In the genomic region with DNA sequence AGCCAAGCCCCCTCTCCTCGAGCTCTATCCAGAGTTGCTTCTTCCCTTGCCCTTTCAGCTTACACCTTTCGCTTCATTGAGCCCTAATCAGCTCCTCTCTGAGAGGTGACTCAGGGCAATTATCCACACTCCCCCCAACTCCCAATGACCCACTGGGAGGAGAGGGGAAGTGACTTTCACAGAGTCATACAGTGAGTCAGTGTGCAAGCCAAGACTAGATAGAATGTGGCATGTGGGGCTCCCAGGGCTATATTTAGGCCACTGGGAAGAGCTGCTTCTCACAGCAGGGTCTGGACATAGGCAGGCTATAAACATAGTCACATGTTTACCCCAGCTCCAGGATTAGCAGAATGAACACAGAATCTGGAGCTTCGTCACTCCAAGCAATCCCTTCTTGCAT, we compare ENCODE assay signal across 10 cellular contexts. TPM values are rescaled to one million over a fixed set of nuclear protein-coding genes. Genes with fewer than 3 reads are reported as not detected.
DNase-seq lines count a peak whose midpoint lies in the region; ATAC-seq and TF ChIP-seq lines count a peak whose summit lies in the region.
"Had no signal": no experiment of that assay in that cellular context is flagged by ENCODE, and none has a peak within 500 bp of the region (broad histone marks: within the 10 kb centered on the region; RNA-seq: fewer than 3 reads in every experiment).

No MANE protein-coding gene starts in this region.

- H3K4me2 ChIP-seq in PC-3 (ENCODE audit: low read length) (peak overlapping the region; percentile 68), fibroblast of lung (ENCODE audit: extremely low read depth, insufficient read depth, low read length) (peak overlapping the region; percentile 28)

- in situ Hi-C loops in gastrocnemius medialis (cut with MboI; ENCODE audit: low sequenced_read_pairs in 4 of 4): no loop called here

- H2AFZ ChIP-seq in PC-3 (ENCODE audit: low read length): peak overlapping the region; percentile 27
- no peak overlapping the region for H2AFZ ChIP-seq in fibroblast of lung (ENCODE audit: low read length)
- H2AFZ ChIP-seq: parathyroid adenoma had no signal

- ATAC-seq in PC-3 (peak; percentile 92), gastrocnemius medialis (peak; percentile 92 to 94), GM21423 (IDR thresholded peaks at IDR 0.05; ENCODE audit: unreplicated experiment) (no peak)

- no peak for TF ChIP-seq CTCF in PC-3 (conservative IDR thresholded peaks at IDR 0.05; ENCODE audit: low read depth, low read length)
- no peak for TF ChIP-seq CTCF in fibroblast of lung (conservative IDR thresholded peaks at IDR 0.05 in 1 of 2, IDR thresholded peaks at IDR 0.05 in 1 of 2; ENCODE audit: low read depth in 1 of 2, low read length in 2 of 2)
- no peak for TF ChIP-seq CTCF in gastrocnemius medialis (IDR thresholded peaks at IDR 0.05 in 4 of 5, conservative IDR thresholded peaks at IDR 0.05 in 1 of 5)

- peaks cover 31% of the 10 kb centered on the region for H3K4me1 ChIP-seq in PC-3 (ENCODE audit: insufficient read depth, low read length)
- peaks cover 13% of the 10 kb centered on the region for H3K4me1 ChIP-seq in fibroblast of lung (ENCODE audit: control insufficient read depth, extremely low read depth, insufficient read depth, low read length)
- peaks cover 28 to 33% of the 10 kb centered on the region in 2 donors for H3K4me1 ChIP-seq in gastrocnemius medialis
- H3K4me1 ChIP-seq: parathyroid adenoma had no signal

- intact Hi-C loops in PC-3 (cut with micrococcal nuclease) (loop anchor here (1.0 to 5.0 kb wide), 2 partner anchors 37 to 58 kb away; a partner anchor contains a TSS), gastrocnemius medialis (cut with DNase I; ENCODE audit: low total_unique reads) (no loop called here), posterior cingulate gyrus (cut with DNase I) (no loop called here)

- DNase-seq in GOT3 (lab: John Stamatoyannopoulos, UW) (peak; percentile 42), PC-3 (peak; percentile 94), fibroblast of lung (ENCODE audit: low read depth in 2 of 2) (peak in 1 of 2 donors; percentile 79), gastrocnemius medialis (peak; percentile 63 to 72), posterior cingulate gyrus (no peak)
- no peak for DNase-seq in central memory CD4-positive, alpha-beta T cell
- DNase-seq in stimulated activated CD8-positive, alpha-beta memory T cell treated with anti-CD3 and anti-CD28 coated beads, Interleukin-4, amount 100 ng/mL, for 48 hours: no peak
- DNase-seq: NCI-H774 had no signal

- H3F3A ChIP-seq in PC-3 (ENCODE audit: low read length, unreplicated experiment): peaks cover 4% of the 10 kb centered on the region

- H3K9me2 ChIP-seq in PC-3 (replicated peaks; ENCODE audit: low read length): no peaks in the 10 kb centered on the region

- BruUV-seq in PC-3 (replicated peaks; lab: Mats Ljungman, UMichigan): no TSS peak

- H3K27ac ChIP-seq in PC-3 (ENCODE audit: low read length) (peak overlapping the region; percentile 92), fibroblast of lung (ENCODE audit: insufficient read depth, low read length) (no peak overlapping the region), gastrocnemius medialis (peak overlapping the region; percentile 54 to 84 (median 77))
- H3K27ac ChIP-seq: parathyroid adenoma had no signal

- H3K36me3 ChIP-seq in PC-3 (ENCODE audit: low read depth, low read length) (no peaks in the 10 kb centered on the region), fibroblast of lung (ENCODE audit: control insufficient read depth, insufficient read depth, low read length) (no peaks in the 10 kb centered on the region), gastrocnemius medialis (no peaks in the 10 kb centered on the region)

- H4K20me1 ChIP-seq in PC-3 (ENCODE audit: low read length): no peaks in the 10 kb centered on the region
- H4K20me1 ChIP-seq in fibroblast of lung (ENCODE audit: control insufficient read depth, extremely low read depth, insufficient read depth, low read length): no peaks in the 10 kb centered on the region

- H3K9me3 ChIP-seq in PC-3 (ENCODE audit: low read length) (no peaks in the 10 kb centered on the region), fibroblast of lung (ENCODE audit: control insufficient read depth, insufficient read depth, low read depth, low read length) (no peaks in the 10 kb centered on the region), gastrocnemius medialis (no peaks in the 10 kb centered on the region)

- H3K9ac ChIP-seq in PC-3 (ENCODE audit: low read length) (peak overlapping the region; percentile 54), fibroblast of lung (ENCODE audit: insufficient read depth, low read length) (no peak overlapping the region)
- H3K9ac ChIP-seq: parathyroid adenoma had no signal

- POLR2A ChIA-PET in PC-3 (lab: Charles Lee; ENCODE audit: unreplicated experiment): no interaction called here

- H3K4me3 ChIP-seq in PC-3 (ENCODE audit: low read length): peak overlapping the region; percentile 27; the same call in 1 of the 2 replicates
- no peak overlapping the region for H3K4me3 ChIP-seq in fibroblast of lung (replicated peaks in 1 of 4; ENCODE audit: control extremely low read depth in 1 of 4, insufficient read depth in 1 of 4, low read depth in 3 of 4, low read length in 4 of 4)
- no peak overlapping the region for H3K4me3 ChIP-seq in gastrocnemius medialis

- CTCF ChIA-PET in PC-3 (lab: Charles Lee): interaction anchor here (0.6 to 1.9 kb wide), 4 partner anchors 13 to 77 kb away, joined by 3 to 12 read pairs (median 4); no protein-coding TSS in a partner anchor

- H3K79me2 ChIP-seq in PC-3 (ENCODE audit: low read length): no peaks in the 10 kb centered on the region
- no peaks in the 10 kb centered on the region for H3K79me2 ChIP-seq in fibroblast of lung (ENCODE audit: control insufficient read depth, insufficient read depth, low read length)

- no peaks in the 10 kb centered on the region for H3K27me3 ChIP-seq in PC-3 (ENCODE audit: low read length)
- peaks cover 3% of the 10 kb centered on the region for H3K27me3 ChIP-seq in fibroblast of lung (ENCODE audit: control insufficient read depth, insufficient read depth, low read length)
- no peaks in the 10 kb centered on the region for H3K27me3 ChIP-seq in gastrocnemius medialis

- TF ChIP-seq POLR2A in gastrocnemius medialis (IDR thresholded peaks at IDR 0.05): peak in 1 of 2 donors; percentile 36

RNA-seq across cellular contexts. Expression of a gene that starts 57.4 kb away (rescaled TPM):
- total RNA-seq in PC-3 (2014; rRNA removed): 1.8 and 3.2 TPM in 2 replicates
- 0.51 and 1.3 TPM in 2 replicates for total RNA-seq in fibroblast of lung
- polyA plus RNA-seq in fibroblast of lung: 0.28 and 0.36 TPM in 2 replicates
- polyA plus RNA-seq in fibroblast of lung (2012): 0.05 and 0.38 TPM in 2 replicates
- polyA minus RNA-seq in fibroblast of lung (ENCODE audit: low replicate concordance): not detected in 2 replicates
- 10 to 100 TPM; 10.3 to 28.8 (median 20.0) TPM for total RNA-seq in gastrocnemius medialis

Comparison
In these comparisons a context has a peak if more than half of its experiments do, and no peak if none do; other contexts are left out.
1. DNase-seq: peak in GOT3 (single experiment), PC-3 (single experiment) and gastrocnemius medialis (2 of 2); none in central memory CD4-positive, alpha-beta T cell (single experiment), posterior cingulate gyrus (0 of 10) and stimulated activated CD8-positive, alpha-beta memory T cell treated with anti-CD3 and anti-CD28 coated beads, Interleukin-4, amount 100 ng/mL, for 48 hours (single experiment).